ENCODE assay signal across 34 cellular contexts in genomic region chr7:15035814-15036213, GRCh38.
"Had no signal": no experiment of that assay in that cellular context is flagged by ENCODE, and none has a peak within 500 bp of the region (broad histone marks: within the 10 kb centered on the region; RNA-seq: fewer than 3 reads in every experiment).

No MANE protein-coding gene starts in this region.

- H3K4me3 ChIP-seq: MG63 had no signal

- H3K27me3 ChIP-seq: MG63 had no signal

- H3K36me3 ChIP-seq: MG63 had no signal

- H3K4me2 ChIP-seq: KMS-11 had no signal

- H3K9ac ChIP-seq: KMS-11 had no signal

- H3K9me3 ChIP-seq: MG63 had no signal

- DNase-seq: Karpas-422, Kasumi-1, MG63, MM.1S, MV-4-11, NCI-H1048, NCI-H1092, NCI-H1092 treated with DMSO at 0.1 percent for 48 hours, NCI-H1105, NCI-H1105 treated with DMSO at 0.1 percent for 48 hours, NCI-H1417, NCI-H1417 treated with DMSO at 0.1 percent for 48 hours, NCI-H1436, NCI-H1436 treated with DMSO at 0.1 percent for 48 hours, NCI-H146, NCI-H1694, NCI-H1694 treated with DMSO at 0.1 percent for 48 hours, NCI-H187, NCI-H187 treated with DMSO at 0.1 percent for 48 hours, NCI-H1930, NCI-H2029, NCI-H2029 treated with DMSO at 0.1 percent for 48 hours, NCI-H2081, NCI-H2081 treated with DMSO at 0.1 percent for 48 hours, NCI-H2107, NCI-H2171, NCI-H2171 treated with DMSO at 0.1 percent for 48 hours, NCI-H2227 treated with DMSO at 0.1 percent for 48 hours, NCI-H226, NCI-H345, NCI-H446, NCI-H446 treated with DMSO at 0.1 percent for 48 hours, NCI-H510A had no signal

- H3K27ac ChIP-seq: KMS-11 had no signal
